Comparison of ENCODE assay signal across 18 cellular contexts in the genomic region with DNA sequence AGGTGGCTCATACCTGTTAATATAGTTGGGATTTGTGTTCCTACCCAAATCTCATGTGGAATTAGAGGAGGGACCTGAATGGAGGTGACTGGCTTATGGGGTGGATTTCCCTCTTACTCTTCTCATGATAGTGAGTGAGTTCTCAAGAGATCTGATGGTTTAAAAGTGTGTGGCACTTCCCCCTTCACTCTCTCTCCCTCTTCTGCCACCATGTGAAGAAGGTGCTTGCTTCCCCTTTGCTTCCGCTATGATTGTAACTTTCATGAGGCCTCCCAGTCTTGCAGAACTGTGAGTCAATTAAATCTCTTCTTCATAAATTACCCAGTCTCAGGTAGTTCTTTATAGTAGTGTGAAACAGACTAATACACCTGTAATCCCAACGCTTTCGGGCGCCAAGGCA. TPM values are rescaled to one million over a fixed set of nuclear protein-coding genes. Genes with fewer than 3 reads are reported as not detected.
A peak's percentile ranks its signal among the peaks of the same experiment; 100 is the strongest.
DNase-seq lines count a peak whose midpoint lies in the region; ATAC-seq, FAIRE-seq and TF ChIP-seq lines count a peak whose summit lies in the region.
"Had no signal": no experiment of that assay in that cellular context is flagged by ENCODE, and none has a peak within 500 bp of the region (broad histone marks: within the 10 kb centered on the region; RNA-seq: fewer than 3 reads in every experiment).

No MANE protein-coding gene starts in this region.

- H3K36me3 Mint-ChIP-seq in activated B cell treated with CpG ODN at 0.5 μM for 24 hours (ENCODE audit: low read depth), result no peaks in the 10 kb centered on the region
- no peaks in the 10 kb centered on the region for H3K36me3 Mint-ChIP-seq in naive thymus-derived CD8-positive, alpha-beta T cell
- H3K36me3 Mint-ChIP-seq: CD8-positive, alpha-beta T cell had no signal

- H3K4me3 Mint-ChIP-seq in activated B cell treated with CpG ODN at 0.5 μM for 24 hours, result no peak overlapping the region
- no peak overlapping the region for H3K4me3 Mint-ChIP-seq in naive thymus-derived CD8-positive, alpha-beta T cell
- H3K4me3 Mint-ChIP-seq: B cell; CD8-positive, alpha-beta T cell had no signal

- H3K9me2 ChIP-seq in Karpas-422 (replicated peaks; ENCODE audit: insufficient read depth, low read length), result no peaks in the 10 kb centered on the region

- FAIRE-seq in GM18507 (lab: Jason Lieb, UNC), result peak; percentile 49
- FAIRE-seq: GM19239 had no signal

- no peak overlapping the region for H3K9ac ChIP-seq in Karpas-422 (ENCODE audit: low read length)
- H3K9ac ChIP-seq: BLaER1 treated with 17β-estradiol and CSF1 and Interleukin-3, amounts not matched to agents 10 nM and 100 nM; GM23248 had no signal

- CTCF ChIA-PET in activated B cell treated with CpG ODN at 0.5 μM for 24 hours (lab: Charles Lee), result interaction anchor here (0.8 kb wide), 1 partner anchor 20 kb away, joined by 3 read pairs; no protein-coding TSS in a partner anchor

- no peaks in the 10 kb centered on the region for H3K9me3 ChIP-seq in Karpas-422 (ENCODE audit: low read length)
- H3K9me3 ChIP-seq in HAP-1, result no peaks in the 10 kb centered on the region
- H3K9me3 ChIP-seq: BLaER1 treated with 17β-estradiol and CSF1 and Interleukin-3, amounts not matched to agents 10 nM and 100 nM had no signal

- no peaks in the 10 kb centered on the region for H3K79me2 ChIP-seq in Karpas-422 (ENCODE audit: low read length)

- no peak for TF ChIP-seq CTCF in activated B cell treated with CpG ODN at 0.5 μM for 24 hours (IDR thresholded peaks at IDR 0.05)

- DNase-seq in GM18507 (ENCODE audit: extremely low spot score, insufficient read length, low read depth), result no peak
- DNase-seq in Karpas-422, result no peak
- DNase-seq in NOMO-1 treated with dmso at 0.1 percent for 144 hours (lab: John Stamatoyannopoulos, UW; ENCODE audit: unreplicated experiment), result peak; percentile 43
- DNase-seq in activated B cell treated with CpG ODN at 0.5 μM for 24 hours, result no peak
- DNase-seq in HAP-1 (ENCODE audit: low spot score in 2 of 2), result no peak
- DNase-seq in naive thymus-derived CD8-positive, alpha-beta T cell, result no peak
- DNase-seq: Calu3; CD8-positive, alpha-beta T cell; DMS79 treated with DMSO at 0.1 percent for 48 hours; GF-D8; GM23248; HCEC 1CT; IMR-90 had no signal

- 0 out of 2 replicates have a peak overlapping the region, but pooled peaks have one; percentile 12 for H3K27ac ChIP-seq in Karpas-422 (ENCODE audit: low read length)
- H3K27ac ChIP-seq: BLaER1 treated with 17β-estradiol and CSF1 and Interleukin-3, amounts not matched to agents 10 nM and 100 nM; GM23248; HL-60 had no signal

- H3K4me1 ChIP-seq in Karpas-422 (ENCODE audit: low read length) (peaks cover 12% of the 10 kb centered on the region; the same call in 1 of the 2 replicates), HAP-1 (no peaks in the 10 kb centered on the region)

- no peak overlapping the region for H2AFZ ChIP-seq in Karpas-422 (ENCODE audit: low read length)
- H2AFZ ChIP-seq: GM23248 had no signal

- H4K20me1 ChIP-seq in Karpas-422 (ENCODE audit: insufficient read depth, low read depth, low read length), result no peaks in the 10 kb centered on the region
- H4K20me1 ChIP-seq: BLaER1 treated with 17β-estradiol and CSF1 and Interleukin-3, amounts not matched to agents 10 nM and 100 nM had no signal

- H3K27ac Mint-ChIP-seq in activated B cell treated with CpG ODN at 0.5 μM for 24 hours, result no peak overlapping the region
- no peak overlapping the region for H3K27ac Mint-ChIP-seq in naive thymus-derived CD8-positive, alpha-beta T cell
- H3K27ac Mint-ChIP-seq: B cell; CD8-positive, alpha-beta T cell had no signal

- in situ Hi-C loops in HAP-1 (cut with MboI; ENCODE audit: low sequenced_read_pairs), result no loop called here

- no peaks in the 10 kb centered on the region for H3K9me3 Mint-ChIP-seq in activated B cell treated with CpG ODN at 0.5 μM for 24 hours
- H3K9me3 Mint-ChIP-seq in naive thymus-derived CD8-positive, alpha-beta T cell, result no peaks in the 10 kb centered on the region
- H3K9me3 Mint-ChIP-seq: CD8-positive, alpha-beta T cell had no signal

- ATAC-seq in activated B cell treated with CpG ODN at 0.5 μM for 24 hours (ENCODE audit: low read depth), result peak; percentile 40
- no peak for ATAC-seq in naive thymus-derived CD8-positive, alpha-beta T cell
- ATAC-seq in GM21529 (IDR thresholded peaks at IDR 0.05; ENCODE audit: unreplicated experiment), result no peak
- ATAC-seq: CD8-positive, alpha-beta T cell had no signal

- peaks cover 13% of the 10 kb centered on the region for H3K4me1 Mint-ChIP-seq in activated B cell treated with CpG ODN at 0.5 μM for 24 hours
- peaks cover 0 to 7% (median 0%) of the 10 kb centered on the region in 4 donors for H3K4me1 Mint-ChIP-seq in naive thymus-derived CD8-positive, alpha-beta T cell

- no peak overlapping the region for H3K4me2 ChIP-seq in Karpas-422 (ENCODE audit: low read depth, low read length, poor library complexity, severe bottlenecking)
- H3K4me2 ChIP-seq: BLaER1 treated with 17β-estradiol and CSF1 and Interleukin-3, amounts not matched to agents 10 nM and 100 nM had no signal

- intact Hi-C loops in activated B cell treated with CpG ODN at 0.5 μM for 24 hours (cut with micrococcal nuclease), result no loop called here

- H3K27me3 ChIP-seq in Karpas-422 (ENCODE audit: low read length) (no peaks in the 10 kb centered on the region), HAP-1 (ENCODE audit: low read depth) (no peaks in the 10 kb centered on the region)
- H3K27me3 ChIP-seq: BLaER1 treated with 17β-estradiol and CSF1 and Interleukin-3, amounts not matched to agents 10 nM and 100 nM had no signal

- H3K4me3 ChIP-seq in Karpas-422 (ENCODE audit: low read length), result no peak overlapping the region
- H3K4me3 ChIP-seq in HAP-1, result no peak overlapping the region
- H3K4me3 ChIP-seq: BLaER1 treated with 17β-estradiol and CSF1 and Interleukin-3, amounts not matched to agents 10 nM and 100 nM; GM23248 had no signal

- H3K36me3 ChIP-seq in Karpas-422 (ENCODE audit: insufficient read depth, low read length) (no peaks in the 10 kb centered on the region), HAP-1 (replicated peaks) (no peaks in the 10 kb centered on the region)
- H3K36me3 ChIP-seq: BLaER1 treated with 17β-estradiol and CSF1 and Interleukin-3, amounts not matched to agents 10 nM and 100 nM had no signal

- no peaks in the 10 kb centered on the region for H3K27me3 Mint-ChIP-seq in activated B cell treated with CpG ODN at 0.5 μM for 24 hours
- peaks cover 0 to 4% (median 0%) of the 10 kb centered on the region in 5 donors for H3K27me3 Mint-ChIP-seq in naive thymus-derived CD8-positive, alpha-beta T cell
- H3K27me3 Mint-ChIP-seq: B cell had no signal

- POLR2A ChIA-PET in activated B cell treated with CpG ODN at 0.5 μM for 24 hours (lab: Charles Lee), result interaction anchor here (1.7 kb wide), 1 partner anchor 12 kb away, joined by 3 read pairs; no protein-coding TSS in a partner anchor
- POLR2A ChIA-PET in naive thymus-derived CD8-positive, alpha-beta T cell (lab: Charles Lee), result interaction anchor here (0.5 kb wide), 1 partner anchor 135 kb away, joined by 4 read pairs; no protein-coding TSS in a partner anchor

RNA-seq across cellular contexts. Expression of a gene that starts 28.3 kb away (rescaled TPM):
- total RNA-seq in Karpas-422 (2014; rRNA removed; shearing (Covaris generic); ENCODE audit: low replicate concordance), result 106 and 160 TPM in 2 replicates
- total RNA-seq in activated B cell treated with CpG ODN at 0.5 μM for 24 hours, result 23.8 and 28.4 TPM in 2 replicates
- total RNA-seq in naive thymus-derived CD8-positive, alpha-beta T cell, result 10 to 100 TPM; 46.3 to 50.2 TPM
- 1 to 10 TPM; 4.4 to 9.1 (median 6.1) TPM for polyA plus RNA-seq in naive thymus-derived CD8-positive, alpha-beta T cell
